In the genomic region with DNA sequence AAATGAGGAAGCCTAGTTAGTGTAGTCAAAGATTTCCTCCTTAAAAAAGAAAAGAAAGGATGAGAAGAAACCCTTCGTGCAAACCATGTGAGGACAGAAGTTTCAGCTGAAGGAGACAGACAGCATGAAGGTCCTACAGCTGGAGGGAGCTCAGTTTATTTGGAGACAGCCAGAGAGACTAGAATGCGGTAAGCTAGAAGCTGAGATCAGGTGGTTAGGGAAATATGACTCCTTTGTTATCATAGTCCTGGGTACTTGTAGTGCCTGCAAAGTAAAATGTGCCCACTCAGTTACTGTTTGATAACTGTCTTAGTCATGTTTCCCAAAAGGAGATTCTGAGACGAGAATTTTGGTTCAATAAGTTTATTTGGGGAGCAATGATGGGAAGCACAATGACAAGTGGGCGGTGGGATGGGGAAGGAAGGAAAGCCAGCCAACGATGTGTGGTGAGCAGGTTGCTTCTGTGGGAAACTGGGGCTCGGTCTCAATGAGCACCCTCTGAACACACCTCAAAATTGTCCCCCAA, we compare ENCODE assay signal across 39 cellular contexts.
"Had no signal": no experiment of that assay in that cellular context is flagged by ENCODE, and none has a peak within 500 bp of the region (broad histone marks: within the 10 kb centered on the region; RNA-seq: fewer than 3 reads in every experiment).

No MANE protein-coding gene starts in this region.

- H3K4me3 Mint-ChIP-seq: activated B cell treated with CpG ODN at 0.5 μM for 24 hours; activated CD4-positive, alpha-beta memory T cell treated with anti-CD3 and anti-CD28 coated beads for 36 hours; activated naive CD4-positive, alpha-beta T cell treated with anti-CD3 and anti-CD28 coated beads, Interleukin-2, amount 10 ng/mL, durations not matched to agents 7 days and 5 days; activated naive CD8-positive, alpha-beta T cell; activated naive CD8-positive, alpha-beta T cell treated with anti-CD3 and anti-CD28 coated beads, Interleukin-2, amount 50 U/mL, for 24 hours; activated T-cell treated with anti-CD3 and anti-CD28 coated beads, Interleukin-2, amount 50 U/mL, for 4 hours; activated T-helper 1 cell treated with anti-CD3 and anti-CD28 coated beads, Interleukin-12 subunit alpha, Interleukin-12 subunit beta, Interleukin-2, Interleukin-4 antibody, amounts not matched to agents 30 ng/mL and 10 ng/mL and 1 ng/mL, durations not matched to agents 14 hours and 24 hours and 36 hours; central memory CD8-positive, alpha-beta T cell; IgD-negative memory B cell had no signal

- H3K9me3 ChIP-seq: MG63 had no signal

- H3K27me3 Mint-ChIP-seq: activated B cell treated with CpG ODN at 0.5 μM for 24 hours; activated CD4-positive, alpha-beta memory T cell treated with anti-CD3 and anti-CD28 coated beads for 36 hours; activated naive CD4-positive, alpha-beta T cell treated with anti-CD3 and anti-CD28 coated beads, Interleukin-2, amount 10 ng/mL, durations not matched to agents 7 days and 5 days; activated naive CD8-positive, alpha-beta T cell; activated naive CD8-positive, alpha-beta T cell treated with anti-CD3 and anti-CD28 coated beads, Interleukin-2, amount 50 U/mL, for 24 hours; central memory CD8-positive, alpha-beta T cell; IgD-negative memory B cell had no signal

- H3K4me3 ChIP-seq: MG63, PC-9 had no signal

- H3K27ac ChIP-seq: brain microvascular endothelial cell, PC-9, RWPE1, VCaP had no signal

- H3K4me2 ChIP-seq: PC-9 had no signal

- ATAC-seq: activated naive CD8-positive, alpha-beta T cell treated with anti-CD3 and anti-CD28 coated beads, Interleukin-2, amount 50 U/mL, for 24 hours; activated T-cell treated with anti-CD3 and anti-CD28 coated beads, Interleukin-2, amount 50 U/mL, for 4 hours; Right ventricle myocardium inferior had no signal

- H3K27ac Mint-ChIP-seq: activated B cell treated with CpG ODN at 0.5 μM for 24 hours; activated CD4-positive, alpha-beta memory T cell treated with anti-CD3 and anti-CD28 coated beads for 36 hours; activated naive CD4-positive, alpha-beta T cell treated with anti-CD3 and anti-CD28 coated beads, Interleukin-2, amount 10 ng/mL, durations not matched to agents 7 days and 5 days; activated naive CD8-positive, alpha-beta T cell; activated naive CD8-positive, alpha-beta T cell treated with anti-CD3 and anti-CD28 coated beads, Interleukin-2, amount 50 U/mL, for 24 hours; activated T-helper 1 cell treated with anti-CD3 and anti-CD28 coated beads, Interleukin-12 subunit alpha, Interleukin-12 subunit beta, Interleukin-2, Interleukin-4 antibody, amounts not matched to agents 30 ng/mL and 10 ng/mL and 1 ng/mL, durations not matched to agents 14 hours and 24 hours and 36 hours; IgD-negative memory B cell had no signal

- H2AFZ ChIP-seq: PC-9 had no signal

- DNase-seq: activated B cell treated with CpG ODN at 0.5 μM for 24 hours; activated CD4-positive, alpha-beta memory T cell treated with anti-CD3 and anti-CD28 coated beads for 36 hours; activated CD4-positive, alpha-beta T cell treated with anti-CD3 and anti-CD28 coated beads for 4 hours; activated CD4-positive, alpha-beta T cell treated with anti-CD3 and anti-CD28 coated beads, Interleukin-2, amount 50 U/mL, for 1 hour; activated CD4-positive, CD25-positive, alpha-beta regulatory T cell treated with anti-CD3 and anti-CD28 coated beads, Interleukin-2, amount 50 U/mL, for 72 hours; activated CD8-positive, alpha-beta memory T cell treated with anti-CD3 and anti-CD28 coated beads, Interleukin-2, amount 50 U/mL, for 4 hours; activated naive CD4-positive, alpha-beta T cell treated with anti-CD3 and anti-CD28 coated beads, Interleukin-2, amount 10 ng/mL, durations not matched to agents 7 days and 5 days; activated naive CD8-positive, alpha-beta T cell treated with anti-CD3 and anti-CD28 coated beads, Interleukin-2, amount 50 U/mL, for 24 hours; activated T-cell treated with anti-CD3 and anti-CD28 coated beads for 4 hours; activated T-cell treated with anti-CD3 and anti-CD28 coated beads, Interleukin-2, amount 50 U/mL, for 4 hours; anterior cingulate cortex; brain microvascular endothelial cell; Karpas-422; KBM-7; MG63; NCI-H1048; NCI-H1105 treated with DMSO at 0.1 percent for 48 hours; NCI-H1436; NCI-H1694; NCI-H1930; NCI-H2081 treated with DMSO at 0.1 percent for 48 hours; NCI-H226; NCI-H446 treated with DMSO at 0.1 percent for 48 hours; NCI-H526; NCI-H748 treated with DMSO at 0.1 percent for 48 hours; NK-92 treated with Interleukin-12 subunit alpha and Interleukin-12 subunit beta, amount 100 ng/mL, for 24 hours; PC-9; SIG-M5; SW 1271; T-helper 1 cell; T-helper 2 cell; T-helper 9 cell had no signal

- H3K36me3 ChIP-seq: brain microvascular endothelial cell, MG63 had no signal

- H3K27me3 ChIP-seq: brain microvascular endothelial cell, MG63 had no signal

- H3K36me3 Mint-ChIP-seq: activated CD4-positive, alpha-beta memory T cell treated with anti-CD3 and anti-CD28 coated beads for 36 hours; activated naive CD4-positive, alpha-beta T cell treated with anti-CD3 and anti-CD28 coated beads, Interleukin-2, amount 10 ng/mL, durations not matched to agents 7 days and 5 days; activated naive CD8-positive, alpha-beta T cell; IgD-negative memory B cell had no signal

- H3K4me1 Mint-ChIP-seq: activated B cell treated with CpG ODN at 0.5 μM for 24 hours; activated naive CD4-positive, alpha-beta T cell treated with anti-CD3 and anti-CD28 coated beads, Interleukin-2, amount 10 ng/mL, durations not matched to agents 7 days and 5 days; activated naive CD8-positive, alpha-beta T cell treated with anti-CD3 and anti-CD28 coated beads, Interleukin-2, amount 50 U/mL, for 24 hours; central memory CD8-positive, alpha-beta T cell; IgD-negative memory B cell had no signal

- H3K9me3 Mint-ChIP-seq: activated CD4-positive, alpha-beta memory T cell treated with anti-CD3 and anti-CD28 coated beads for 36 hours; activated naive CD8-positive, alpha-beta T cell treated with anti-CD3 and anti-CD28 coated beads, Interleukin-2, amount 50 U/mL, for 24 hours; activated T-helper 1 cell treated with anti-CD3 and anti-CD28 coated beads, Interleukin-12 subunit alpha, Interleukin-12 subunit beta, Interleukin-2, Interleukin-4 antibody, amounts not matched to agents 30 ng/mL and 10 ng/mL and 1 ng/mL, durations not matched to agents 14 hours and 24 hours and 36 hours had no signal
